ENCODE assay signal across 17 cellular contexts in the genomic region with DNA sequence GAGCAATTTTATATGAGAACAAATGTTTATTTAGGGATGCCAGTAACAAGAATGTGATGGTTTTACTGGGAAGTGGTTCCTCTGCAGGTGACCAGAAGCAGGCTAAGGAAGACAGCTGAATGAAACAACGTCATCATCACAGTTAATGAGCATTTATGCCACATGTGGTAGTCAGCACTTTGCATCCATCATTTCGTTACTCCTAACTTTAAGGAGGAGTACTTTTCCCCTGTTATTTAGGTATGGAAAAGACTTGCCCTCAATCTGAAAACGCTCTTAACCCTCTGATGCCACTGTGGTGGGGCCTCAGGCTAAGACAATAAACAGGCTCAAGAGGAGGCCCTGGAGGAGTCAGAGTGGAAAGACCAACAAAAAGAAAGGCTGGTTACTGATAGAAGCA. TPM values are rescaled to one million over a fixed set of nuclear protein-coding genes. Genes with fewer than 3 reads are reported as not detected.
DNase-seq lines count a peak whose midpoint lies in the region; ATAC-seq and TF ChIP-seq lines count a peak whose summit lies in the region.
"Had no signal": no experiment of that assay in that cellular context is flagged by ENCODE, and none has a peak within 500 bp of the region (broad histone marks: within the 10 kb centered on the region; RNA-seq: fewer than 3 reads in every experiment).

No MANE protein-coding gene starts in this region.

- H2BK5ac ChIP-seq in H9 (ENCODE audit: insufficient read length, low read length), result no peak overlapping the region

- CTCF ChIA-PET in activated CD8-positive, alpha-beta memory T cell treated with anti-CD3 and anti-CD28 coated beads, Interleukin-2, amount 10 ng/mL, durations not matched to agents 7 days and 5 days (lab: Charles Lee), result interaction anchor here (1.2 kb wide), 1 partner anchor 40 kb away, joined by 3 read pairs; no protein-coding TSS in a partner anchor

- H2BK120ac ChIP-seq in H9 (ENCODE audit: low read depth, low read length, poor library complexity, severe bottlenecking), result no peak overlapping the region

- H2AFZ ChIP-seq in H9 (ENCODE audit: low read length), result no peak overlapping the region

- no peak overlapping the region for H3K18ac ChIP-seq in H9 (ENCODE audit: insufficient read length, low read depth, low read length)

- no peak overlapping the region for H3K4ac ChIP-seq in H9 (ENCODE audit: low read depth, low read length)

- no peak for TF ChIP-seq CTCF in H9 (conservative IDR thresholded peaks at IDR 0.05)
- TF ChIP-seq CTCF in nephron (IDR thresholded peaks at IDR 0.05; ENCODE audit: unreplicated experiment in 3 of 3), result no peak

- H3K9me3 Mint-ChIP-seq in CD4-positive, CD25-positive, alpha-beta regulatory T cell, result no peaks in the 10 kb centered on the region
- H3K9me3 Mint-ChIP-seq in H9, result no peaks in the 10 kb centered on the region
- H3K9me3 Mint-ChIP-seq in activated naive CD8-positive, alpha-beta T cell treated with anti-CD3 and anti-CD28 coated beads, Interleukin-2, amount 50 U/mL, for 24 hours, result no peaks in the 10 kb centered on the region
- no peaks in the 10 kb centered on the region for H3K9me3 Mint-ChIP-seq in nephron
- no peaks in the 10 kb centered on the region for H3K9me3 Mint-ChIP-seq in activated CD8-positive, alpha-beta memory T cell treated with anti-CD3 and anti-CD28 coated beads, Interleukin-2, amount 10 ng/mL, durations not matched to agents 7 days and 5 days (ENCODE audit: low read depth)

- H3K23ac ChIP-seq in H9 (ENCODE audit: insufficient read length, low read depth, low read length), result no peak overlapping the region

- no peak for ATAC-seq in CD4-positive, CD25-positive, alpha-beta regulatory T cell (ENCODE audit: low read depth in 2 of 2)
- ATAC-seq in activated naive CD8-positive, alpha-beta T cell treated with anti-CD3 and anti-CD28 coated beads, Interleukin-2, amount 50 U/mL, for 24 hours, result no peak
- ATAC-seq in HG03571 (IDR thresholded peaks at IDR 0.05; ENCODE audit: unreplicated experiment), result no peak
- ATAC-seq in GM19395 (IDR thresholded peaks at IDR 0.05; ENCODE audit: unreplicated experiment), result no peak
- ATAC-seq in activated CD8-positive, alpha-beta memory T cell treated with anti-CD3 and anti-CD28 coated beads, Interleukin-2, amount 10 ng/mL, durations not matched to agents 7 days and 5 days, result no peak

- H3K56ac ChIP-seq in H9 (ENCODE audit: insufficient read length, low read depth, low read length), result no peak overlapping the region

- H3T11ph ChIP-seq in H9 (ENCODE audit: low read length), result no peak overlapping the region

- H3K9me3 ChIP-seq in CD4-positive, CD25-positive, alpha-beta regulatory T cell (ENCODE audit: control insufficient read depth in 2 of 2, low read length in 2 of 2), result no peaks in the 10 kb centered on the region
- no peaks in the 10 kb centered on the region for H3K9me3 ChIP-seq in H9 (ENCODE audit: control insufficient read depth, low read depth, low read length)
- H3K9me3 ChIP-seq: ovary had no signal

- H3K79me2 ChIP-seq in H9 (ENCODE audit: insufficient read depth, low read length), result no peaks in the 10 kb centered on the region

- H3K14ac ChIP-seq in H9 (ENCODE audit: insufficient read depth, low read length), result no peak overlapping the region

- H4K91ac ChIP-seq in H9 (ENCODE audit: insufficient read length, low read depth, low read length), result no peak overlapping the region

- DNase-seq in CD4-positive, CD25-positive, alpha-beta regulatory T cell, result no peak
- DNase-seq in H9, result no peak
- DNase-seq in activated naive CD8-positive, alpha-beta T cell treated with anti-CD3 and anti-CD28 coated beads, Interleukin-2, amount 50 U/mL, for 24 hours, result no peak
- DNase-seq in activated CD8-positive, alpha-beta memory T cell treated with anti-CD3 and anti-CD28 coated beads for 24 hours, result no peak
- no peak for DNase-seq in activated CD8-positive, alpha-beta memory T cell treated with anti-CD3 and anti-CD28 coated beads, Interleukin-2, amount 10 ng/mL, durations not matched to agents 7 days and 5 days
- DNase-seq: activated CD4-positive, CD25-positive, alpha-beta regulatory T cell treated with anti-CD3 and anti-CD28 coated beads, Interleukin-2, amount 50 U/mL, for 72 hours; activated CD8-positive, alpha-beta memory T cell treated with anti-CD3 and anti-CD28 coated beads, Interleukin-2, amount 50 U/mL, for 48 hours; central memory CD4-positive, alpha-beta T cell; effector CD8-positive, alpha-beta T cell; hippocampal formation; NCI-H1436 treated with DMSO at 0.1 percent for 48 hours; ovary; SHP77; stimulated activated CD4-positive, alpha-beta T cell treated with anti-CD3 and anti-CD28 coated beads, Interleukin-2, amount 100 ng/mL, for 48 hours had no signal

- no peak overlapping the region for H2AK5ac ChIP-seq in H9 (ENCODE audit: insufficient read length, low read length)

- no peaks in the 10 kb centered on the region for H4K20me1 ChIP-seq in H9 (ENCODE audit: control insufficient read depth, insufficient read depth, insufficient read length)

- H3K27me3 ChIP-seq in CD4-positive, CD25-positive, alpha-beta regulatory T cell (ENCODE audit: control insufficient read depth, insufficient read depth, low read length), result no peaks in the 10 kb centered on the region
- no peaks in the 10 kb centered on the region for H3K27me3 ChIP-seq in H9 (ENCODE audit: insufficient read depth, low read length)
- H3K27me3 ChIP-seq: ovary had no signal

- no peak overlapping the region for H3K9ac ChIP-seq in H9 (ENCODE audit: extremely low read depth, insufficient read length, low read length)

- H3K27ac ChIP-seq in CD4-positive, CD25-positive, alpha-beta regulatory T cell (ENCODE audit: insufficient read depth, low read length, poor library complexity, severe bottlenecking), result peak overlapping the region; percentile 19
- no peak overlapping the region for H3K27ac ChIP-seq in H9 (ENCODE audit: insufficient read length, low read depth, low read length)
- H3K27ac ChIP-seq: ovary had no signal

- peaks cover 18% of the 10 kb centered on the region for H3K4me1 ChIP-seq in CD4-positive, CD25-positive, alpha-beta regulatory T cell (ENCODE audit: control insufficient read depth, insufficient read depth, low read length, poor library complexity, severe bottlenecking)
- 0 out of 2 replicates have a peak, but pooled peaks cover 3% of the 10 kb centered on the region for H3K4me1 ChIP-seq in H9 (ENCODE audit: insufficient read depth, low read length)

- H3K27ac Mint-ChIP-seq in CD4-positive, CD25-positive, alpha-beta regulatory T cell, result peak overlapping the region in 1 of 3 donors; percentile 47
- H3K27ac Mint-ChIP-seq in H9 (peak overlapping the region in 2 of 3 experiments; percentile 86 to 90; a peak in 4 of 7 replicates), nephron (peak overlapping the region in 2 of 3 experiments; percentile 68 to 74)
- H3K27ac Mint-ChIP-seq in activated naive CD8-positive, alpha-beta T cell treated with anti-CD3 and anti-CD28 coated beads, Interleukin-2, amount 50 U/mL, for 24 hours, result peak overlapping the region; percentile 0
- no peak overlapping the region for H3K27ac Mint-ChIP-seq in activated CD8-positive, alpha-beta memory T cell treated with anti-CD3 and anti-CD28 coated beads, Interleukin-2, amount 10 ng/mL, durations not matched to agents 7 days and 5 days

- H3K36me3 ChIP-seq in CD4-positive, CD25-positive, alpha-beta regulatory T cell (ENCODE audit: control insufficient read depth, insufficient read depth, low read length), result peaks cover 63% of the 10 kb centered on the region
- H3K36me3 ChIP-seq: ovary had no signal

- H4K5ac ChIP-seq in H9 (ENCODE audit: insufficient read length, low read depth, low read length), result no peak overlapping the region

- no peak overlapping the region for H3K4me2 ChIP-seq in H9 (ENCODE audit: insufficient read depth, insufficient read length, low read length)

- no peaks in the 10 kb centered on the region for H3K23me2 ChIP-seq in H9 (ENCODE audit: insufficient read length, low read depth, low read length, poor library complexity, severe bottlenecking)

- WGBS in H9 (ENCODE audit: extremely low coverage, insufficient read length, low lambda C conversion rate), result no CpG with 5 or more reads among the region's 3 CpGs

- H4K8ac ChIP-seq in H9 (replicated peaks; ENCODE audit: insufficient read length, low read depth, low read length), result no peak overlapping the region

- H3K36me3 Mint-ChIP-seq in CD4-positive, CD25-positive, alpha-beta regulatory T cell, result peaks cover 37% of the 10 kb centered on the region
- H3K36me3 Mint-ChIP-seq in H9 (ENCODE audit: insufficient read depth in 1 of 3, low read depth in 3 of 3) (peaks cover 11 to 78% (median 54%) of the 10 kb centered on the region in 3 experiments; a peak in 6 of 7 replicates), nephron (ENCODE audit: low read depth) (peaks cover 74% of the 10 kb centered on the region)
- H3K36me3 Mint-ChIP-seq in activated naive CD8-positive, alpha-beta T cell treated with anti-CD3 and anti-CD28 coated beads, Interleukin-2, amount 50 U/mL, for 24 hours (ENCODE audit: low read depth), result peaks cover 64% of the 10 kb centered on the region
- peaks cover 63% of the 10 kb centered on the region for H3K36me3 Mint-ChIP-seq in activated CD8-positive, alpha-beta memory T cell treated with anti-CD3 and anti-CD28 coated beads, Interleukin-2, amount 10 ng/mL, durations not matched to agents 7 days and 5 days

- H2BK12ac ChIP-seq in H9 (ENCODE audit: insufficient read length, low read depth, low read length), result no peak overlapping the region

- H3K79me1 ChIP-seq in H9 (ENCODE audit: insufficient read depth, low read depth, low read length, poor library complexity, severe bottlenecking), result no peaks in the 10 kb centered on the region

- peaks cover 18 to 32% (median 28%) of the 10 kb centered on the region in 4 donors for H3K4me1 Mint-ChIP-seq in CD4-positive, CD25-positive, alpha-beta regulatory T cell
- H3K4me1 Mint-ChIP-seq in H9, result peaks cover 2 to 17% of the 10 kb centered on the region in 2 experiments; a peak in 2 of 4 replicates
- H3K4me1 Mint-ChIP-seq in activated naive CD8-positive, alpha-beta T cell treated with anti-CD3 and anti-CD28 coated beads, Interleukin-2, amount 50 U/mL, for 24 hours, result peaks cover 19% of the 10 kb centered on the region
- H3K4me1 Mint-ChIP-seq in nephron, result no peaks in the 10 kb centered on the region
- H3K4me1 Mint-ChIP-seq in activated CD8-positive, alpha-beta memory T cell treated with anti-CD3 and anti-CD28 coated beads, Interleukin-2, amount 10 ng/mL, durations not matched to agents 7 days and 5 days, result peaks cover 28% of the 10 kb centered on the region

- H3K27me3 Mint-ChIP-seq in CD4-positive, CD25-positive, alpha-beta regulatory T cell, result no peaks in the 10 kb centered on the region
- H3K27me3 Mint-ChIP-seq in H9 (ENCODE audit: low read depth), result no peaks in the 10 kb centered on the region
- H3K27me3 Mint-ChIP-seq in activated naive CD8-positive, alpha-beta T cell treated with anti-CD3 and anti-CD28 coated beads, Interleukin-2, amount 50 U/mL, for 24 hours, result no peaks in the 10 kb centered on the region
- no peaks in the 10 kb centered on the region for H3K27me3 Mint-ChIP-seq in nephron (ENCODE audit: low read depth)
- no peaks in the 10 kb centered on the region for H3K27me3 Mint-ChIP-seq in activated CD8-positive, alpha-beta memory T cell treated with anti-CD3 and anti-CD28 coated beads, Interleukin-2, amount 10 ng/mL, durations not matched to agents 7 days and 5 days

- no peak overlapping the region for H2BK20ac ChIP-seq in H9 (ENCODE audit: low read depth, low read length, poor library complexity, severe bottlenecking)

- no peak overlapping the region for H3K4me3 ChIP-seq in CD4-positive, CD25-positive, alpha-beta regulatory T cell (ENCODE audit: low read depth, low read length)
- H3K4me3 ChIP-seq: ovary had no signal

- no peak overlapping the region for H2BK15ac ChIP-seq in H9 (ENCODE audit: low read depth, low read length)

- no peak overlapping the region for H3K4me3 Mint-ChIP-seq in CD4-positive, CD25-positive, alpha-beta regulatory T cell
- H3K4me3 Mint-ChIP-seq in H9, result no peak overlapping the region
- no peak overlapping the region for H3K4me3 Mint-ChIP-seq in activated naive CD8-positive, alpha-beta T cell treated with anti-CD3 and anti-CD28 coated beads, Interleukin-2, amount 50 U/mL, for 24 hours
- no peak overlapping the region for H3K4me3 Mint-ChIP-seq in nephron
- no peak overlapping the region for H3K4me3 Mint-ChIP-seq in activated CD8-positive, alpha-beta memory T cell treated with anti-CD3 and anti-CD28 coated beads, Interleukin-2, amount 10 ng/mL, durations not matched to agents 7 days and 5 days

RNA-seq across cellular contexts. Expression of gene INTS14, which starts 31.2 kb away (rescaled TPM):
- 22.7 TPM for total RNA-seq in CD4-positive, CD25-positive, alpha-beta regulatory T cell
- polyA plus RNA-seq in CD4-positive, CD25-positive, alpha-beta regulatory T cell, result 10 to 100 TPM; 28.2 to 40.6 (median 33.2) TPM
- 41.8 and 44.7 TPM in 2 replicates for total RNA-seq in H9 (2021)
- total RNA-seq in activated CD8-positive, alpha-beta memory T cell treated with anti-CD3 and anti-CD28 coated beads, Interleukin-2, amount 10 ng/mL, durations not matched to agents 7 days and 5 days, result 10 to 100 TPM; 44.2 to 51.7 TPM

RNA-seq across cellular contexts. Expression of gene SLC24A1, which starts 42.0 kb away (rescaled TPM):
- total RNA-seq in CD4-positive, CD25-positive, alpha-beta regulatory T cell, result 5.2 TPM
- 1 to 10 TPM; 1.5 to 3.8 (median 2.0) TPM for polyA plus RNA-seq in CD4-positive, CD25-positive, alpha-beta regulatory T cell
- 8.6 TPM in 2 replicates for total RNA-seq in H9 (2021)
- 1 to 10 TPM; 4.2 to 4.3 TPM for total RNA-seq in activated CD8-positive, alpha-beta memory T cell treated with anti-CD3 and anti-CD28 coated beads, Interleukin-2, amount 10 ng/mL, durations not matched to agents 7 days and 5 days

RNA-seq across cellular contexts. Expression of gene HACD3, which starts 49.5 kb away (rescaled TPM):
- total RNA-seq in CD4-positive, CD25-positive, alpha-beta regulatory T cell, result 16.5 TPM
- polyA plus RNA-seq in CD4-positive, CD25-positive, alpha-beta regulatory T cell, result 10 to 100 TPM; 32.7 to 43.8 (median 36.7) TPM
- total RNA-seq in H9 (2021), result 131 and 133 TPM in 2 replicates
- 10 to 100 TPM; 40.7 to 43.5 TPM for total RNA-seq in activated CD8-positive, alpha-beta memory T cell treated with anti-CD3 and anti-CD28 coated beads, Interleukin-2, amount 10 ng/mL, durations not matched to agents 7 days and 5 days
